In the genomic region with DNA sequence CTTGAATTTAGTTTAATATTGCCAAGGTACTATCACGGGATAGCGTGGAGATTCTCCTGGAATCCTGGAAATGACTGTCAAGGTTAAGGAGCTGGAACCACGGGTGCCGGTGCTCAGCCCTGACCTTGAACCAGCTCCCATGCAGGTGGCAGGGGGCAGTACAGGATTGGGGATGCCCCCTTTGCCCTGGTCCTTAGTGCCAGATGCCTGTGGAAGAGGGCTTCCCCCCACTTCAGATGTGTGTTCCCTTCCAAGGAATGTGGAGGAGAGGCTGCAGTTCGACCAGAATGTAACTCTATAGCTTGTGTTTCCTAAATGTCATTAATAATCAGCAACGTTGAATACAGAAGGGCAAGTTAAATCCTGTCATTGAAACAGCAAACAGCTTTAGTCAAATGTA, we compare ENCODE assay signal across 1 cellular context.
TF ChIP-seq lines count a peak whose summit lies in the region.

No MANE protein-coding gene starts in this region.

TF ChIP-seq in WTC11, 78 proteins besides CTCF, POLR2A, EP300 and RAD21:
- no peak for TF ChIP-seq MXD4 (CRISPR knock-in tag; IDR thresholded peaks at IDR 0.05; ENCODE audit: borderline replicate concordance)
- TF ChIP-seq, protein P1, sequence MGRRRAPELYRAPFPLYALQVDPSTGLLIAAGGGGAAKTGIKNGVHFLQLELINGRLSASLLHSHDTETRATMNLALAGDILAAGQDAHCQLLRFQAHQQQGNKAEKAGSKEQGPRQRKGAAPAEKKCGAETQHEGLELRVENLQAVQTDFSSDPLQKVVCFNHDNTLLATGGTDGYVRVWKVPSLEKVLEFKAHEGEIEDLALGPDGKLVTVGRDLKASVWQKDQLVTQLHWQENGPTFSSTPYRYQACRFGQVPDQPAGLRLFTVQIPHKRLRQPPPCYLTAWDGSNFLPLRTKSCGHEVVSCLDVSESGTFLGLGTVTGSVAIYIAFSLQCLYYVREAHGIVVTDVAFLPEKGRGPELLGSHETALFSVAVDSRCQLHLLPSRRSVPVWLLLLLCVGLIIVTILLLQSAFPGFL (CRISPR knock-in tag; IDR thresholded peaks at IDR 0.05; ENCODE audit: borderline replicate concordance) = no peak
- TF ChIP-seq ZNF232 (CRISPR knock-in tag; IDR thresholded peaks at IDR 0.05) = no peak
- no peak for TF ChIP-seq ZNF671 (CRISPR knock-in tag; IDR thresholded peaks at IDR 0.05)
- TF ChIP-seq E2F4 (CRISPR knock-in tag; IDR thresholded peaks at IDR 0.05; ENCODE audit: borderline replicate concordance, low read depth) = no peak
- no peak for TF ChIP-seq USF1 (CRISPR knock-in tag; IDR thresholded peaks at IDR 0.05)
- TF ChIP-seq ZNF532 (CRISPR knock-in tag; IDR thresholded peaks at IDR 0.05; ENCODE audit: borderline replicate concordance) = no peak
- no peak for TF ChIP-seq TEAD4 (CRISPR knock-in tag; IDR thresholded peaks at IDR 0.05)
- TF ChIP-seq, protein P2, sequence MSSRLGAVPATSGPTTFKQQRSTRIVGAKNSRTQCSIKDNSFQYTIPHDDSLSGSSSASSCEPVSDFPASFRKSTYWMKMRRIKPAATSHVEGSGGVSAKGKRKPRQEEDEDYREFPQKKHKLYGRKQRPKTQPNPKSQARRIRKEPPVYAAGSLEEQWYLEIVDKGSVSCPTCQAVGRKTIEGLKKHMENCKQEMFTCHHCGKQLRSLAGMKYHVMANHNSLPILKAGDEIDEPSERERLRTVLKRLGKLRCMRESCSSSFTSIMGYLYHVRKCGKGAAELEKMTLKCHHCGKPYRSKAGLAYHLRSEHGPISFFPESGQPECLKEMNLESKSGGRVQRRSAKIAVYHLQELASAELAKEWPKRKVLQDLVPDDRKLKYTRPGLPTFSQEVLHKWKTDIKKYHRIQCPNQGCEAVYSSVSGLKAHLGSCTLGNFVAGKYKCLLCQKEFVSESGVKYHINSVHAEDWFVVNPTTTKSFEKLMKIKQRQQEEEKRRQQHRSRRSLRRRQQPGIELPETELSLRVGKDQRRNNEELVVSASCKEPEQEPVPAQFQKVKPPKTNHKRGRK (CRISPR knock-in tag; IDR thresholded peaks at IDR 0.05; ENCODE audit: borderline replicate concordance) = no peak
- TF ChIP-seq TCF7 (CRISPR knock-in tag; IDR thresholded peaks at IDR 0.05; ENCODE audit: low read depth) = no peak
